34 cellular contexts compared by ENCODE assay signal in the genomic region with DNA sequence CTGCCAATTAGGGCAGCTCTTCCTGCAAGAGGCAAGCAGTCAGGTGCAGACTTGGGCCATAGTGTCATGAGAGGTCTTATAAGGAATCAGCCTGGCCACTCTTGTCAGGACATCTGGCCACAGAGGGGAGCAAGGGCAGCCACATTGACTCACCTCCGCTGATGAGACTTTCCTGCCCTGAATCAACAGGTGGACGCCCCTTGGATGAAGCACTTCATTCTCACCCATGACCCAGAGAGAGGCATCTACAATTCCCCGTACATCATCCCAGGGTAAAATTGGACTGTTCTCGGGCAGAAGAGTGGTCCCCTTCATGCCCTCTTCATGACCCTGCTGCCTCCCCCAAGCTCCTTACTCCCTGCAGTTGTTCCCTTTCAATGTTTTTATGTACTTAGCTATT. TPM values are rescaled to one million over a fixed set of nuclear protein-coding genes. Genes with fewer than 3 reads are reported as not detected.
"Had no signal": no experiment of that assay in that cellular context is flagged by ENCODE, and none has a peak within 500 bp of the region (broad histone marks: within the 10 kb centered on the region; RNA-seq: fewer than 3 reads in every experiment).

No MANE protein-coding gene starts in this region.

- H2AFZ ChIP-seq: neural progenitor cell, parathyroid adenoma had no signal

- DNase-seq: heart left ventricle; hypothalamus; immature natural killer cell; left ventricle myocardium inferior; naive B cell; natural killer cell; nephron progenitor cell; stimulated activated CD4-positive, alpha-beta T cell treated with anti-CD3 and anti-CD28 coated beads, Interleukin-12 subunit alpha, Interleukin-12 subunit beta, amount 100 ng/mL, for 4 hours; stimulated activated CD4-positive, alpha-beta T cell treated with anti-CD3 and anti-CD28 coated beads, Interleukin-15, amount 100 ng/mL, for 24 hours; stimulated activated CD4-positive, alpha-beta T cell treated with anti-CD3 and anti-CD28 coated beads, Interleukin-2, amount 100 ng/mL, for 24 hours; stimulated activated CD4-positive, alpha-beta T cell treated with anti-CD3 and anti-CD28 coated beads, Interleukin-4, amount 100 ng/mL, for 1 hour; stimulated activated naive B cell treated with anti-CD40 and anti-IgM and Interleukin-4, amounts not matched to agents 10 μg/mL and 1 μg/mL and 100 μg/mL, for 72 hours; stimulated activated naive CD8-positive, alpha-beta T cell treated with anti-CD3 and anti-CD28 coated beads, Interleukin-15, Interleukin-2, amounts not matched to agents 100 U/mL and 50 U/mL, for 24 hours; stomach; testis; thyroid gland; transverse colon had no signal

- H3K79me2 ChIP-seq: parathyroid adenoma had no signal

- H3K4me3 ChIP-seq: heart left ventricle, left ventricle myocardium inferior, lung, neural progenitor cell, right atrium auricular region, right lobe of liver, smooth muscle cell, stomach, testis, thyroid gland, transverse colon, vagina had no signal

- H3K36me3 ChIP-seq: heart left ventricle, left ventricle myocardium inferior, neural progenitor cell, right atrium auricular region, stomach, thyroid gland, transverse colon, vagina had no signal

- H3K27me3 ChIP-seq: right atrium auricular region, right lobe of liver, testis, thyroid gland, transverse colon, vagina had no signal

- H3K4me1 ChIP-seq: heart left ventricle, left ventricle myocardium inferior, neural progenitor cell, parathyroid adenoma, right atrium auricular region, right lobe of liver, stomach, testis, thyroid gland, transverse colon, vagina had no signal

- ATAC-seq: heart left ventricle; natural killer cell; right lobe of liver; stimulated activated naive B cell treated with anti-CD40 and anti-IgM and Interleukin-4, amounts not matched to agents 10 μg/mL and 1 μg/mL and 100 μg/mL, for 72 hours; stimulated activated naive CD8-positive, alpha-beta T cell treated with anti-CD3 and anti-CD28 coated beads, Interleukin-15, Interleukin-2, amounts not matched to agents 100 U/mL and 50 U/mL, for 24 hours had no signal

- H3K9ac ChIP-seq: neural progenitor cell, parathyroid adenoma had no signal

- H3K4me2 ChIP-seq: neural progenitor cell, smooth muscle cell had no signal

- H3K27ac ChIP-seq: heart left ventricle, left ventricle myocardium inferior, neural progenitor cell, parathyroid adenoma, right atrium auricular region, right lobe of liver, stomach, testis, thyroid gland, transverse colon, vagina had no signal

- H3K9me3 ChIP-seq: heart left ventricle, left ventricle myocardium inferior, right atrium auricular region, right lobe of liver, stomach, testis, thyroid gland, transverse colon, vagina had no signal

RNA-seq across cellular contexts. Expression of a gene that starts 16.9 kb away (rescaled TPM):
- total RNA-seq: heart left ventricle, kidney epithelial cell, left ventricle myocardium inferior, lower leg skin, lung, mesothelial cell of epicardium, mononuclear cell, natural killer cell, osteocyte, progenitor cell of endocrine pancreas, pulmonary artery endothelial cell, renal cortical epithelial cell, right atrium auricular region, skeletal muscle tissue, smooth muscle cell, stomach, thyroid gland, urinary bladder, vagina had no signal
- polyA plus RNA-seq: heart left ventricle, immature natural killer cell, smooth muscle cell, stomach, urinary bladder had no signal
